Comparison of ENCODE assay signal across 16 cellular contexts in the genomic region with DNA sequence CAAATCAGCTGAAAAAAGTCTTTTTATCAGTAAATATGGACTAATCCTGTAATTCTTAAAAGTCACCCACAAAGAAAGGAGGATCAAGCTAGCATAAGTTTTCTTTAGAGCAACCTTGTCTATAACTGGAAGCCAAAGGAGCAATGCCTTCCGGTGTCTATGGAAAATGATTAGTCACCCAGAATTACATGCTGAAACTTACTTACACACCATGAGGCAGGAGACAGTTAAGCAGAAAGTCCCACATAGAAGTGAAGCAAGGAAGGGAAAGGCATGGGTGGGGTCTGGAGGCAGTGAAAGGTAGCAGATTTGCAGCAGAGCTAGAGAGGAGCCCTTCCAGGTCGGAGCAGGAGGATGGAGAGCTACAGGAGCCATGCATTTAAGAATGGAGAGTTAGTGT.
DNase-seq lines count a peak whose midpoint lies in the region; ATAC-seq and TF ChIP-seq lines count a peak whose summit lies in the region.
"Had no signal": no experiment of that assay in that cellular context is flagged by ENCODE, and none has a peak within 500 bp of the region (broad histone marks: within the 10 kb centered on the region; RNA-seq: fewer than 3 reads in every experiment).

No MANE protein-coding gene starts in this region.

- peak overlapping the region in 1 of 2 donors; percentile 13 for H3K27ac ChIP-seq in left lung
- H3K27ac ChIP-seq: ascending aorta, ovary, upper lobe of right lung had no signal

- no peaks in the 10 kb centered on the region for H3K4me1 ChIP-seq in adipocyte (ENCODE audit: control insufficient read depth, insufficient read depth, low read length)
- H3K4me1 ChIP-seq in left lung, result peaks cover 0 to 46% of the 10 kb centered on the region in 2 donors
- H3K4me1 ChIP-seq: ascending aorta had no signal

- H3K4me3 ChIP-seq in adipocyte (ENCODE audit: low read length), result no peak overlapping the region
- no peak overlapping the region for H3K4me3 ChIP-seq in left lung
- H3K4me3 ChIP-seq: ascending aorta, ovary, upper lobe of right lung had no signal

- H3K9ac ChIP-seq in adipocyte (ENCODE audit: low read length), result no peak overlapping the region

- TF ChIP-seq POLR2A in GM18505 (IDR thresholded peaks at IDR 0.05; ENCODE audit: borderline replicate concordance, extremely low read depth, insufficient read depth, insufficient read length), result no peak

- intact Hi-C loops in activated CD4-positive, alpha-beta T cell treated with anti-CD3 and anti-CD28 coated beads for 36 hours (cut with DNase I, micrococcal nuclease), result loop anchor here in 1 of 2 experiments (5.0 kb wide), 1 partner anchor 48 kb away; no protein-coding TSS in a partner anchor
- intact Hi-C loops in left lung (cut with DNase I), result no loop called here

- H3K36me3 Mint-ChIP-seq in activated CD4-positive, alpha-beta T cell treated with anti-CD3 and anti-CD28 coated beads for 36 hours (ENCODE audit: low read depth), result peaks cover 40% of the 10 kb centered on the region

- no peaks in the 10 kb centered on the region for H3K27me3 ChIP-seq in adipocyte (replicated peaks; ENCODE audit: control insufficient read depth, insufficient read depth, low read length)
- no peaks in the 10 kb centered on the region for H3K27me3 ChIP-seq in left lung
- H3K27me3 ChIP-seq: ascending aorta, ovary, upper lobe of right lung had no signal

- no peaks in the 10 kb centered on the region for H3K9me3 Mint-ChIP-seq in activated CD4-positive, alpha-beta T cell treated with anti-CD3 and anti-CD28 coated beads for 36 hours (ENCODE audit: low read depth)

- H3K9me3 ChIP-seq in adipocyte (ENCODE audit: control insufficient read depth, low read length) (no peaks in the 10 kb centered on the region), left lung (no peaks in the 10 kb centered on the region)
- H3K9me3 ChIP-seq: ascending aorta, ovary, upper lobe of right lung had no signal

- no peak for TF ChIP-seq CTCF in left lung (IDR thresholded peaks at IDR 0.05)

- ATAC-seq in activated CD4-positive, alpha-beta T cell treated with anti-CD3 and anti-CD28 coated beads for 36 hours, result peak; percentile 55
- ATAC-seq in left lung (peak; percentile 9), GM18505 (IDR thresholded peaks at IDR 0.05; ENCODE audit: unreplicated experiment) (no peak)
- ATAC-seq: HepG2, upper lobe of right lung had no signal

- H3K36me3 ChIP-seq in adipocyte (ENCODE audit: control insufficient read depth, insufficient read depth, low read length, severe bottlenecking), result peaks cover 56% of the 10 kb centered on the region
- H3K36me3 ChIP-seq in left lung, result peaks cover 0 to 88% of the 10 kb centered on the region in 2 donors
- H3K36me3 ChIP-seq: ovary had no signal

- no peaks in the 10 kb centered on the region for H3K27me3 Mint-ChIP-seq in activated CD4-positive, alpha-beta T cell treated with anti-CD3 and anti-CD28 coated beads for 36 hours

- in situ Hi-C loops in KBM-7 (cut with MboI; ENCODE audit: low pct_unique_long_range_greater_than_20kb, low sequenced_read_pairs), result no loop called here

- POLR2A ChIA-PET in activated CD4-positive, alpha-beta T cell treated with anti-CD3 and anti-CD28 coated beads for 36 hours (lab: Charles Lee), result interaction anchor here (0.6 kb wide), 2 partner anchors 9 to 302 kb away, joined by 3 read pairs; no protein-coding TSS in a partner anchor

- no peak overlapping the region for H3K4me3 Mint-ChIP-seq in activated CD4-positive, alpha-beta T cell treated with anti-CD3 and anti-CD28 coated beads for 36 hours

- CTCF ChIA-PET in activated CD4-positive, alpha-beta T cell treated with anti-CD3 and anti-CD28 coated beads for 36 hours (lab: Charles Lee), result interaction anchor here (0.6 to 1.8 kb wide), 5 partner anchors 19 to 316 kb away, joined by 3 to 9 read pairs (median 3); no protein-coding TSS in a partner anchor

- peak overlapping the region; percentile 44 for H3K27ac Mint-ChIP-seq in activated CD4-positive, alpha-beta T cell treated with anti-CD3 and anti-CD28 coated beads for 36 hours

- DNase-seq in activated CD4-positive, alpha-beta T cell treated with anti-CD3 and anti-CD28 coated beads for 36 hours, result no peak
- no peak for DNase-seq in activated CD4-positive, alpha-beta T cell treated with anti-CD3 and anti-CD28 coated beads, Interleukin-2, amount 50 U/mL, for 4 hours
- peak; percentile 41 for DNase-seq in KBM-7
- peak; percentile 43 for DNase-seq in adipocyte (ENCODE audit: low read depth)
- no peak for DNase-seq in left lung
- no peak for DNase-seq in NCI-H1417 (lab: John Stamatoyannopoulos, UW)
- no peak for DNase-seq in SHP77 (lab: John Stamatoyannopoulos, UW)
- DNase-seq: activated CD4-positive, alpha-beta T cell treated with anti-CD3 and anti-CD28 coated beads, Interleukin-2, amount 50 U/mL, for 48 hours; HCEC 1CT; NCI-H1930; NCI-H774; ovary; upper lobe of right lung had no signal

- H3K4me1 Mint-ChIP-seq in activated CD4-positive, alpha-beta T cell treated with anti-CD3 and anti-CD28 coated beads for 36 hours, result peaks cover 16% of the 10 kb centered on the region

Comparison
In these comparisons a context has a peak if more than half of its experiments do, and no peak if none do; other contexts are left out.
1. DNase-seq: peak in KBM-7 (single experiment) and adipocyte (single experiment); none in activated CD4-positive, alpha-beta T cell treated with anti-CD3 and anti-CD28 coated beads for 36 hours (single experiment), activated CD4-positive, alpha-beta T cell treated with anti-CD3 and anti-CD28 coated beads, Interleukin-2, amount 50 U/mL, for 4 hours (0 of 2), left lung (0 of 2), NCI-H1417 (0 of 3) and SHP77 (0 of 2).